In genomic region chr1:10641976-10642375, GRCh38 we compare ENCODE assay signal across 23 cellular contexts.
"Had no signal": no experiment of that assay in that cellular context is flagged by ENCODE, and none has a peak within 500 bp of the region (broad histone marks: within the 10 kb centered on the region; RNA-seq: fewer than 3 reads in every experiment).

No MANE protein-coding gene starts in this region.

- FAIRE-seq: endothelial cell of umbilical vein, frontal cortex had no signal

- DNase-seq: activated CD4-positive, alpha-beta memory T cell treated with anti-CD3 and anti-CD28 coated beads, Interleukin-2, amount 10 ng/mL, durations not matched to agents 7 days and 5 days; activated CD4-positive, alpha-beta T cell treated with anti-CD3 and anti-CD28 coated beads, Interleukin-2, amount 10 ng/mL, durations not matched to agents 24 days and 14 days; activated CD4-positive, CD25-positive, alpha-beta regulatory T cell; activated effector memory CD4-positive, alpha-beta T cell treated with Interleukin-2 at 50 U/mL for 16 hours; activated naive CD4-positive, alpha-beta T cell treated with anti-CD3 and anti-CD28 coated beads, Interleukin-2, amount 10 ng/mL, durations not matched to agents 7 days and 5 days; activated naive CD8-positive, alpha-beta T cell treated with anti-CD3 and anti-CD28 coated beads, Interleukin-2, amount 50 U/mL, for 24 hours; activated T-cell treated with anti-CD3 and anti-CD28 coated beads, Interleukin-2, amount 50 U/mL, for 72 hours; caudate nucleus; effector memory CD4-positive, alpha-beta T cell; head of caudate nucleus; hypothalamus; left ventricle myocardium superior; nephron progenitor cell; occipital lobe; stimulated activated CD4-positive, alpha-beta T cell treated with anti-CD3 and anti-CD28 coated beads, Interleukin-4, amount 100 ng/mL, for 1 hour; stimulated activated naive CD8-positive, alpha-beta T cell treated with anti-CD3 and anti-CD28 coated beads, Interleukin-15, Interleukin-2, amounts not matched to agents 100 U/mL and 50 U/mL, for 24 hours; SW 1271; T-helper 17 cell had no signal

- H3K9me3 ChIP-seq: tibial nerve, vagina had no signal

- H3K36me3 ChIP-seq: tibial nerve had no signal

- ATAC-seq: activated naive CD8-positive, alpha-beta T cell treated with anti-CD3 and anti-CD28 coated beads, Interleukin-2, amount 50 U/mL, for 24 hours; activated T-cell treated with anti-CD3 and anti-CD28 coated beads, Interleukin-2, amount 50 U/mL, for 72 hours; esophagus mucosa; left ventricle myocardium superior; stimulated activated naive CD8-positive, alpha-beta T cell treated with anti-CD3 and anti-CD28 coated beads, Interleukin-15, Interleukin-2, amounts not matched to agents 100 U/mL and 50 U/mL, for 24 hours; T-helper 17 cell had no signal

- H3K4me3 ChIP-seq: tibial nerve, vagina had no signal

- H3K27ac ChIP-seq: tibial nerve, vagina had no signal
